In the genomic region with DNA sequence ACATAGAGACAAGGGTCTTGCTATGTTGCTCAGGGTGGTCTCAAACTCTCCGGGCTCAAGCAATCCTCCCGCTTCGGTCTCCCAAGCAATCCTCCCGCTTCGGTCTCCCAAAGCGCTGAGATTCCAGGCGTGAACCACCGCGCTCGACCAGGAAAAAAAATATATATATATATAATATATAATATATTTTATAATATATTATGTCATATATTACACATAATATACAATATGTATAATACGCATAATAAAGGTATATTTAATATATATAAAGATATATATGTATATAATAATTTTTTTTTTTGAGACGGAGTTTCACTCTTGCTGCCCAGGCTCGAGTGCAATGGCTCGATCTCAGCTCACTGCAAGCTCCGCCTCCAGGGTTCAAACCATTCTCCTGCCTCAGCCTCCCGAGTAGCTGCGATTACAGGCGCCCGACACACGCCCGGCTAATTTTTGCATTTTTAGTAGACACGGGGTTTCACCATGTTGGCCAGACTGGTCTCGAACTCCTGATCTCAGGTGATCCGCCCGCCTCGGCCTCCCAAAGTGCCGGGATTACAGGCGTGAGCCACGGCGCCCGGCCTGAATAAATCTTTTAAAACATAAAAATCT, we compare ENCODE assay signal across 8 cellular contexts. TPM values are rescaled to one million over a fixed set of nuclear protein-coding genes. Genes with fewer than 3 reads are reported as not detected.
DNase-seq lines count a peak whose midpoint lies in the region; ATAC-seq and TF ChIP-seq lines count a peak whose summit lies in the region.
"Not testable (repeated sequence)": the region's sequence is repeated elsewhere in the genome, so short reads cannot be mapped to it uniquely, and the experiment has no call there.

No MANE protein-coding gene starts in this region.

- H3K36me3 Mint-ChIP-seq in activated CD4-positive, alpha-beta T cell treated with anti-CD3 and anti-CD28 coated beads for 36 hours (ENCODE audit: low read depth); activated naive CD8-positive, alpha-beta T cell; mesothelial cell of epicardium: not testable (repeated sequence)

- TF ChIP-seq CTCF in HEK293 (tag by site-specific recombination; IDR thresholded peaks at IDR 0.05); esophagus muscularis mucosa (IDR thresholded peaks at IDR 0.05); mesothelial cell of epicardium (IDR thresholded peaks at IDR 0.05; ENCODE audit: unreplicated experiment): not testable (repeated sequence)

- not testable (repeated sequence) for H3K9me3 ChIP-seq in HEK293 (ENCODE audit: control insufficient read depth, insufficient read depth, low read depth, low read length); esophagus muscularis mucosa

- H3K27me3 Mint-ChIP-seq in activated CD4-positive, alpha-beta T cell treated with anti-CD3 and anti-CD28 coated beads for 36 hours; activated naive CD8-positive, alpha-beta T cell; mesothelial cell of epicardium (ENCODE audit: low read depth); stimulated activated naive CD8-positive, alpha-beta T cell treated with anti-CD3 and anti-CD28 coated beads, Interleukin-15, amount 100 ng/mL, for 72 hours: not testable (repeated sequence)

- ATAC-seq in activated CD4-positive, alpha-beta T cell treated with anti-CD3 and anti-CD28 coated beads for 36 hours = peak; percentile 14
- ATAC-seq in stimulated activated naive CD8-positive, alpha-beta T cell treated with anti-CD3 and anti-CD28 coated beads, Interleukin-15, amount 100 ng/mL, for 72 hours = peak; percentile 57

- not testable (repeated sequence) for H3K27ac Mint-ChIP-seq in activated CD4-positive, alpha-beta T cell treated with anti-CD3 and anti-CD28 coated beads for 36 hours; activated naive CD8-positive, alpha-beta T cell; mesothelial cell of epicardium; stimulated activated naive CD8-positive, alpha-beta T cell treated with anti-CD3 and anti-CD28 coated beads, Interleukin-15, amount 100 ng/mL, for 72 hours

- intact Hi-C loops in activated CD4-positive, alpha-beta T cell treated with anti-CD3 and anti-CD28 coated beads for 36 hours (cut with DNase I, micrococcal nuclease); esophagus muscularis mucosa (cut with DNase I): not testable (repeated sequence)

- not testable (repeated sequence) for H3K36me3 ChIP-seq in HEK293 (ENCODE audit: control insufficient read depth in 2 of 2, insufficient read depth in 1 of 2, low read length in 2 of 2); esophagus muscularis mucosa

- CTCF ChIA-PET in HEK293 (lab: Yijun Ruan, JAX); activated CD4-positive, alpha-beta T cell treated with anti-CD3 and anti-CD28 coated beads for 36 hours (lab: Charles Lee): not testable (repeated sequence)

- not testable (repeated sequence) for TF ChIP-seq EP300 in esophagus muscularis mucosa (IDR thresholded peaks at IDR 0.05)

- H3K27me3 ChIP-seq in esophagus muscularis mucosa = not testable (repeated sequence)

- H3K4me1 Mint-ChIP-seq in activated CD4-positive, alpha-beta T cell treated with anti-CD3 and anti-CD28 coated beads for 36 hours; activated naive CD8-positive, alpha-beta T cell (ENCODE audit: low read depth); mesothelial cell of epicardium; stimulated activated naive CD8-positive, alpha-beta T cell treated with anti-CD3 and anti-CD28 coated beads, Interleukin-15, amount 100 ng/mL, for 72 hours: not testable (repeated sequence)

- WGBS in esophagus muscularis mucosa = 65% methylated on average over 11 of the region's 31 CpGs

- not testable (repeated sequence) for H3K9me3 Mint-ChIP-seq in activated CD4-positive, alpha-beta T cell treated with anti-CD3 and anti-CD28 coated beads for 36 hours (ENCODE audit: low read depth); activated naive CD8-positive, alpha-beta T cell (ENCODE audit: low read depth); mesothelial cell of epicardium; stimulated activated naive CD8-positive, alpha-beta T cell treated with anti-CD3 and anti-CD28 coated beads, Interleukin-15, amount 100 ng/mL, for 72 hours

- not testable (repeated sequence) for H3K4me1 ChIP-seq in HEK293 (ENCODE audit: control insufficient read depth, insufficient read depth, low read length); esophagus muscularis mucosa

- TF ChIP-seq POLR2A in esophagus muscularis mucosa (IDR thresholded peaks at IDR 0.05; ENCODE audit: low read depth) = not testable (repeated sequence)

- H3K27ac ChIP-seq in HEK293 (ENCODE audit: extremely low read depth, low read depth, low read length); esophagus muscularis mucosa (replicated peaks in 1 of 4): not testable (repeated sequence)

- POLR2A ChIA-PET in HEK293 (lab: Yijun Ruan, JAX); activated CD4-positive, alpha-beta T cell treated with anti-CD3 and anti-CD28 coated beads for 36 hours (lab: Charles Lee): not testable (repeated sequence)

- H3K4me3 ChIP-seq in HEK293 (ENCODE audit: low read depth, low read length) (peak overlapping the region; percentile 18), esophagus muscularis mucosa (peak overlapping the region in 1 of 4 donors; percentile 22)

- H3K4me3 Mint-ChIP-seq in activated CD4-positive, alpha-beta T cell treated with anti-CD3 and anti-CD28 coated beads for 36 hours = peak overlapping the region; percentile 55
- H3K4me3 Mint-ChIP-seq in activated naive CD8-positive, alpha-beta T cell = peak overlapping the region; percentile 58
- H3K4me3 Mint-ChIP-seq in mesothelial cell of epicardium = peak overlapping the region; percentile 47
- H3K4me3 Mint-ChIP-seq in stimulated activated naive CD8-positive, alpha-beta T cell treated with anti-CD3 and anti-CD28 coated beads, Interleukin-15, amount 100 ng/mL, for 72 hours = not testable (repeated sequence)

- DNase-seq in DMS53 (lab: John Stamatoyannopoulos, UW) = peak; percentile 27
- peak; percentile 4 for DNase-seq in NCI-H69 (lab: John Stamatoyannopoulos, UW)
- DNase-seq in activated CD4-positive, alpha-beta T cell treated with anti-CD3 and anti-CD28 coated beads for 36 hours; mesothelial cell of epicardium (ENCODE audit: low spot score in 2 of 2, unreplicated experiment in 2 of 2); stimulated activated naive CD8-positive, alpha-beta T cell treated with anti-CD3 and anti-CD28 coated beads, Interleukin-15, amount 100 ng/mL, for 72 hours: not testable (repeated sequence)
- DNase-seq in esophagus muscularis mucosa (ENCODE audit: extremely low spot score) = peak; percentile 39

TF ChIP-seq in HEK293, 187 proteins besides CTCF, POLR2A, EP300 and RAD21:
- peak; percentile 24; the same call in 1 of the 2 replicates for TF ChIP-seq ZNF335 (tag by site-specific recombination; conservative IDR thresholded peaks at IDR 0.05)

RNA-seq across cellular contexts. Expression of a gene that starts 38.2 kb away (rescaled TPM):
- total RNA-seq in activated CD4-positive, alpha-beta T cell treated with anti-CD3 and anti-CD28 coated beads for 36 hours = 1 to 10 TPM; 2.6 to 4.3 TPM
- 10 to 100 TPM; 14.3 to 29.9 (median 20.4) TPM for total RNA-seq in esophagus muscularis mucosa
- 36.4 to 41.5 TPM (median 38.4 TPM) in 3 replicates for total RNA-seq in mesothelial cell of epicardium
